In the genomic region with DNA sequence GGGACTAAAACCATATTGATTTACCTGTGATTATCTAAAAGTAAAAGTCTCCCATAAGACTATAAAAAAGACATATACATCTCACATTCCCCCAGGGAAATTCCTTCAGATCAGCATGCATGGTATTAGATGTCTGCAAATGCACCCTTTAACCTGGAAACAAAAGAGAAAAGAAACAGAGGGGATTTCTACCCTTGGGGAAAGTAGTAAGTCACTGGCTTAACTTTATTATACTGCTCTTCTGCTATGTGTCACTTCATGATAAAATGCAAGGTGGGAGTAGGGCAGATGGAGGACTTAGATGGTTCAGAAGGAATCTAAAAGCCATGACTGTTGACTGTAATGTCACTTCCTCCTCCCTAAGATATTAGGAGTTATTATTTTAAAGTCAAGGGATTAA, we compare ENCODE assay signal across 23 cellular contexts.
DNase-seq lines count a peak whose midpoint lies in the region; ATAC-seq, FAIRE-seq and TF ChIP-seq lines count a peak whose summit lies in the region.
"Had no signal": no experiment of that assay in that cellular context is flagged by ENCODE, and none has a peak within 500 bp of the region (broad histone marks: within the 10 kb centered on the region; RNA-seq: fewer than 3 reads in every experiment).

No MANE protein-coding gene starts in this region.

- no peaks in the 10 kb centered on the region for H3K36me3 Mint-ChIP-seq in mesothelial cell of epicardium
- H3K36me3 Mint-ChIP-seq: CD8-positive, alpha-beta T cell had no signal

- TF ChIP-seq CTCF in GM12878 (IDR thresholded peaks at IDR 0.05 in 2 of 3, conservative IDR thresholded peaks at IDR 0.05 in 1 of 3; ENCODE audit: control insufficient read depth in 2 of 3, extremely low read depth in 1 of 3, insufficient read depth in 1 of 3, low read depth in 3 of 3, low read length in 3 of 3) = no peak
- TF ChIP-seq CTCF in mesothelial cell of epicardium (IDR thresholded peaks at IDR 0.05; ENCODE audit: unreplicated experiment) = no peak
- TF ChIP-seq CTCF in gastrocnemius medialis (IDR thresholded peaks at IDR 0.05 in 4 of 5, conservative IDR thresholded peaks at IDR 0.05 in 1 of 5) = no peak

- H3K9me3 ChIP-seq in HAP-1 = no peaks in the 10 kb centered on the region
- no peaks in the 10 kb centered on the region for H3K9me3 ChIP-seq in GM12878 (replicated peaks; ENCODE audit: control insufficient read depth, insufficient read depth, low read length)
- H3K9me3 ChIP-seq in trophoblast cell (ENCODE audit: insufficient read depth, low read depth, low read length) = no peaks in the 10 kb centered on the region
- H3K9me3 ChIP-seq in gastrocnemius medialis = no peaks in the 10 kb centered on the region
- H3K9me3 ChIP-seq: A549; BLaER1 treated with 17β-estradiol and CSF1 and Interleukin-3, amounts not matched to agents 10 nM and 100 nM; Caco-2 had no signal

- H3K27me3 ChIP-seq in HAP-1 (ENCODE audit: low read depth) (no peaks in the 10 kb centered on the region), GM12878 (replicated peaks in 1 of 2; ENCODE audit: control insufficient read depth in 2 of 2, insufficient read depth in 2 of 2, low read length in 1 of 2) (no peaks in the 10 kb centered on the region), trophoblast cell (ENCODE audit: insufficient read depth, low read length) (no peaks in the 10 kb centered on the region), gastrocnemius medialis (no peaks in the 10 kb centered on the region)
- H3K27me3 ChIP-seq: BLaER1 treated with 17β-estradiol and CSF1 and Interleukin-3, amounts not matched to agents 10 nM and 100 nM had no signal

- no peak overlapping the region for H3K18ac ChIP-seq in trophoblast cell (ENCODE audit: low read length)

- intact Hi-C loops in GM12878 (cut with micrococcal nuclease; ENCODE audit: unreplicated experiment) (no loop called here), gastrocnemius medialis (cut with DNase I; ENCODE audit: low total_unique reads) (no loop called here)

- CTCF ChIA-PET in GM12878 (lab: Yijun Ruan, JAX) = no interaction called here

- H3K79me2 ChIP-seq in GM12878 (ENCODE audit: control insufficient read depth, insufficient read depth, low read length) (no peaks in the 10 kb centered on the region), trophoblast cell (ENCODE audit: control insufficient read depth, insufficient read depth, low read length, poor library complexity) (no peaks in the 10 kb centered on the region)

- H3K4me1 ChIP-seq in HAP-1 (peaks cover 28% of the 10 kb centered on the region), GM12878 (ENCODE audit: control insufficient read depth, insufficient read depth, low read length) (no peaks in the 10 kb centered on the region), trophoblast cell (ENCODE audit: control insufficient read depth in 1 of 2, insufficient read depth in 2 of 2, low read length in 2 of 2) (peaks cover 3% of the 10 kb centered on the region in 2 experiments), gastrocnemius medialis (no peaks in the 10 kb centered on the region)
- H3K4me1 ChIP-seq: A549 had no signal

- H2BK12ac ChIP-seq in trophoblast cell (ENCODE audit: low read length) = no peak overlapping the region

- DNase-seq in HAP-1 (ENCODE audit: low spot score in 2 of 2) = peak; percentile 8 to 87
- DNase-seq in GM12878 (ENCODE audit: low read depth, low spot score) = no peak
- DNase-seq in mesothelial cell of epicardium (ENCODE audit: low spot score in 2 of 2, unreplicated experiment in 2 of 2) = no peak
- DNase-seq in trophoblast cell = peak in 1 of 2 donors; percentile 34
- DNase-seq in caudate nucleus (lab: John Stamatoyannopoulos, UW) = no peak
- no peak for DNase-seq in gastrocnemius medialis
- no peak for DNase-seq in NCI-H1694 treated with DMSO at 0.1 percent for 48 hours (lab: John Stamatoyannopoulos, UW)
- DNase-seq: AML-193; Caco-2; Calu3; CD4-positive, alpha-beta T cell; CD8-positive, alpha-beta T cell; DMS79 treated with DMSO at 0.1 percent for 48 hours; GF-D8 had no signal

- in situ Hi-C loops in HAP-1 (cut with MboI; ENCODE audit: low sequenced_read_pairs) (no loop called here), GM12878 (cut with MboI) (no loop called here), gastrocnemius medialis (cut with MboI; ENCODE audit: low sequenced_read_pairs in 4 of 4) (no loop called here)

- TF ChIP-seq RAD21 in GM12878 (IDR thresholded peaks at IDR 0.05; ENCODE audit: insufficient read depth, low read depth, low read length) = no peak

- peak overlapping the region; percentile 49 for H3K27ac Mint-ChIP-seq in mesothelial cell of epicardium
- H3K27ac Mint-ChIP-seq: B cell; CD4-positive, alpha-beta T cell; CD8-positive, alpha-beta T cell had no signal

- no peak overlapping the region for H2BK120ac ChIP-seq in trophoblast cell (ENCODE audit: insufficient read depth, low read length, poor library complexity)

- peaks cover 43% of the 10 kb centered on the region for H3K4me1 Mint-ChIP-seq in mesothelial cell of epicardium
- H3K4me1 Mint-ChIP-seq: B cell had no signal

- H4K12ac ChIP-seq in trophoblast cell (ENCODE audit: low read depth, low read length) = no peak overlapping the region

- no peak for ATAC-seq in GM12878
- ATAC-seq in gastrocnemius medialis = no peak
- ATAC-seq: A549; CD8-positive, alpha-beta T cell had no signal

- RAD21 ChIA-PET in GM12878 (lab: Charles Lee; ENCODE audit: unreplicated experiment) = no interaction called here

- H3K27me3 Mint-ChIP-seq in mesothelial cell of epicardium (ENCODE audit: low read depth) = no peaks in the 10 kb centered on the region
- H3K27me3 Mint-ChIP-seq: B cell; CD4-positive, alpha-beta T cell had no signal

- H3K79me1 ChIP-seq in trophoblast cell (ENCODE audit: low read length) = peaks cover 5% of the 10 kb centered on the region

- no peak for TF ChIP-seq POLR2A in GM12878 (IDR thresholded peaks at IDR 0.05; ENCODE audit: low read depth, low read length)
- TF ChIP-seq POLR2A in gastrocnemius medialis (IDR thresholded peaks at IDR 0.05) = no peak

- H4K8ac ChIP-seq in trophoblast cell (ENCODE audit: low read depth, low read length) = no peak overlapping the region

- H3K4me3 ChIP-seq in HAP-1 = no peak overlapping the region
- no peak overlapping the region for H3K4me3 ChIP-seq in GM12878
- no peak overlapping the region for H3K4me3 ChIP-seq in trophoblast cell (ENCODE audit: low read depth, low read length)
- no peak overlapping the region for H3K4me3 ChIP-seq in gastrocnemius medialis
- H3K4me3 ChIP-seq: A549; BLaER1 treated with 17β-estradiol and CSF1 and Interleukin-3, amounts not matched to agents 10 nM and 100 nM had no signal

- SMC1A ChIA-PET in GM12878 (lab: Charles Lee; ENCODE audit: uncharacterized antibody, unreplicated experiment) = no interaction called here

- H3K4me3 Mint-ChIP-seq in mesothelial cell of epicardium = no peak overlapping the region
- H3K4me3 Mint-ChIP-seq: B cell; CD4-positive, alpha-beta T cell; CD8-positive, alpha-beta T cell had no signal

- H3K23ac ChIP-seq in trophoblast cell (ENCODE audit: low read length) = no peak overlapping the region

- no peak overlapping the region for H4K91ac ChIP-seq in trophoblast cell (ENCODE audit: low read depth, low read length)

- no peak for TF ChIP-seq EP300 in GM12878 (IDR thresholded peaks at IDR 0.05; ENCODE audit: borderline replicate concordance in 1 of 2, control insufficient read depth in 1 of 2, low read depth in 2 of 2, low read length in 2 of 2)

- no peaks in the 10 kb centered on the region for H3K9me3 Mint-ChIP-seq in mesothelial cell of epicardium
- H3K9me3 Mint-ChIP-seq: CD4-positive, alpha-beta T cell; CD8-positive, alpha-beta T cell had no signal

- no peak overlapping the region for H3K14ac ChIP-seq in trophoblast cell (ENCODE audit: low read length)

- H3K4me2 ChIP-seq in GM12878 (ENCODE audit: control insufficient read depth, insufficient read depth) = no peak overlapping the region
- H3K4me2 ChIP-seq in trophoblast cell (ENCODE audit: low read length) = no peak overlapping the region
- H3K4me2 ChIP-seq: A549; BLaER1 treated with 17β-estradiol and CSF1 and Interleukin-3, amounts not matched to agents 10 nM and 100 nM had no signal

- no peak overlapping the region for H2AK5ac ChIP-seq in trophoblast cell (ENCODE audit: low read length)

- POLR2A ChIA-PET in GM12878 (lab: Charles Lee) = no interaction called here

- no peak overlapping the region for H2BK5ac ChIP-seq in trophoblast cell (ENCODE audit: low read depth, low read length, poor library complexity)

- H3K36me3 ChIP-seq in HAP-1 (replicated peaks) = no peaks in the 10 kb centered on the region
- no peaks in the 10 kb centered on the region for H3K36me3 ChIP-seq in GM12878 (ENCODE audit: control insufficient read depth in 2 of 2, insufficient read depth in 2 of 2, low read length in 1 of 2)
- peaks cover 0 to 2% of the 10 kb centered on the region in 2 experiments for H3K36me3 ChIP-seq in trophoblast cell (ENCODE audit: control insufficient read depth in 1 of 2, insufficient read depth in 2 of 2, low read length in 2 of 2)
- no peaks in the 10 kb centered on the region for H3K36me3 ChIP-seq in gastrocnemius medialis
- H3K36me3 ChIP-seq: BLaER1 treated with 17β-estradiol and CSF1 and Interleukin-3, amounts not matched to agents 10 nM and 100 nM had no signal

- no peak for FAIRE-seq in GM12878 (lab: Jason Lieb, UNC)
- FAIRE-seq: A549, D721Med, G401.6, GM12892, GM18507 had no signal

- H3K4ac ChIP-seq in trophoblast cell (ENCODE audit: low read depth, low read length) = no peak overlapping the region

- H4K20me1 ChIP-seq in GM12878 (ENCODE audit: control insufficient read depth, insufficient read depth) = no peaks in the 10 kb centered on the region
- H4K20me1 ChIP-seq: BLaER1 treated with 17β-estradiol and CSF1 and Interleukin-3, amounts not matched to agents 10 nM and 100 nM had no signal

- H2AFZ ChIP-seq in GM12878 (ENCODE audit: control insufficient read depth, low read depth, low read length) (no peak overlapping the region), trophoblast cell (ENCODE audit: insufficient read depth, low read length, poor library complexity) (no peak overlapping the region)

- BruUV-seq in GM12878 (replicated peaks; lab: Mats Ljungman, UMichigan) = no TSS peak

- H3K9ac ChIP-seq in GM12878 (ENCODE audit: control insufficient read depth, insufficient read depth, low read length) = no peak overlapping the region
- H3K9ac ChIP-seq in trophoblast cell (ENCODE audit: low read length) = no peak overlapping the region
- H3K9ac ChIP-seq: BLaER1 treated with 17β-estradiol and CSF1 and Interleukin-3, amounts not matched to agents 10 nM and 100 nM had no signal

- H3K27ac ChIP-seq in GM12878 (ENCODE audit: control insufficient read depth, insufficient read depth) = no peak overlapping the region
- H3K27ac ChIP-seq in trophoblast cell (ENCODE audit: low read depth, low read length) = peak overlapping the region; percentile 42
- no peak overlapping the region for H3K27ac ChIP-seq in caudate nucleus (ENCODE audit: low read depth, low read length)
- H3K27ac ChIP-seq in gastrocnemius medialis = no peak overlapping the region
- H3K27ac ChIP-seq: 22Rv1; A549; BLaER1 treated with 17β-estradiol and CSF1 and Interleukin-3, amounts not matched to agents 10 nM and 100 nM; C4-2B had no signal

TF ChIP-seq in GM12878, 131 proteins besides CTCF, POLR2A, EP300 and RAD21:
- TF ChIP-seq NR2C1 (IDR thresholded peaks at IDR 0.05) = 0 out of 2 replicates have a peak, but pooled peaks have one; percentile 2
- TF ChIP-seq STAT1 (conservative IDR thresholded peaks at IDR 0.05) = no peak
- TF ChIP-seq PML (IDR thresholded peaks at IDR 0.05; ENCODE audit: low read length) = no peak

Comparison
In these comparisons a context has a peak if more than half of its experiments do, and no peak if none do; other contexts are left out.
1. DNase-seq: peak in HAP-1 (2 of 2); none in GM12878 (single experiment), mesothelial cell of epicardium (0 of 2), caudate nucleus (0 of 61), gastrocnemius medialis (0 of 2) and NCI-H1694 treated with DMSO at 0.1 percent for 48 hours (single experiment).